Comparison of ENCODE assay signal across 8 cellular contexts in the genomic region with DNA sequence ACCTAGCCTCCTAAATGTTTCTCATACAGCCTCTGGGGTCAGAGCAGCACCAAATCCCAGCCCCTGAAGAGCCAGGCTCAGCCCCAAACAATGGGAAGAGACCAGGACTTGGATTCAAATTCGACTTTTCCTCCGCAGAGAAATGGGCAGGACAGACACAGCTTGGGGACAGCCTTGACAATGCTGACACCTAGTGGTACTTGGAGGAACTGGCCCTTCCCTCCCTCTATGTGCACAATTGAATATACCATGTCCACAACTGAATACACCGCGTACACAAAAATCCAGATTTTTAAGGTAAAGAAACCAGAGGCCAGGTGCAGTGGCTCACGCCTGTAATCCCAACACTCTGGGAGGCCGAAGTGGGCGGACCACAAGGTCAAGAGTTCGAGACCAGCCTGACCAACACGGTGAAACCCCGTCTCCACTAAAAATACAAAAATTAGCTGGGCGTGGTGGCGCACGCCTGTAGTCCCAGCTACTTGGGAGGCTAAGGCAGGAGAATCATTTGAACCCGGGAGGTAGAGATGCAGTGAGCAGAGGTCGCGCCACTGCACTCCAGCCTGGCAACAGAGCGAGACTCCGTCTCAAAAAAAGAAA. TPM values are rescaled to one million over a fixed set of nuclear protein-coding genes. Genes with fewer than 3 reads are reported as not detected.
A peak's percentile ranks its signal among the peaks of the same experiment; 100 is the strongest.
DNase-seq lines count a peak whose midpoint lies in the region; ATAC-seq and TF ChIP-seq lines count a peak whose summit lies in the region.
"Not testable (repeated sequence)": the region's sequence is repeated elsewhere in the genome, so short reads cannot be mapped to it uniquely, and the experiment has no call there.

No MANE protein-coding gene starts in this region.

- H3K36me3 ChIP-seq in lower lobe of right lung = not testable (repeated sequence)

- not testable (repeated sequence) for H3K9me3 ChIP-seq in lower lobe of right lung

- not testable (repeated sequence) for H3K27me3 Mint-ChIP-seq in activated T-helper 1 cell treated with anti-CD3 and anti-CD28 coated beads, Interleukin-12 subunit alpha, Interleukin-12 subunit beta, Interleukin-2, Interleukin-4 antibody, amounts not matched to agents 30 ng/mL and 10 ng/mL and 1 ng/mL, durations not matched to agents 14 hours and 24 hours and 36 hours (ENCODE audit: insufficient read depth)

- H3K4me1 Mint-ChIP-seq in activated T-helper 1 cell treated with anti-CD3 and anti-CD28 coated beads, Interleukin-12 subunit alpha, Interleukin-12 subunit beta, Interleukin-2, Interleukin-4 antibody, amounts not matched to agents 30 ng/mL and 10 ng/mL and 1 ng/mL, durations not matched to agents 14 hours and 24 hours and 36 hours (ENCODE audit: low read depth) = not testable (repeated sequence)

- TF ChIP-seq CTCF in lower lobe of right lung (IDR thresholded peaks at IDR 0.05) = peak; percentile 92

- not testable (repeated sequence) for H3K27ac ChIP-seq in lower lobe of right lung

- H3K36me3 Mint-ChIP-seq in activated T-helper 1 cell treated with anti-CD3 and anti-CD28 coated beads, Interleukin-12 subunit alpha, Interleukin-12 subunit beta, Interleukin-2, Interleukin-4 antibody, amounts not matched to agents 30 ng/mL and 10 ng/mL and 1 ng/mL, durations not matched to agents 14 hours and 24 hours and 36 hours (ENCODE audit: low read depth) = not testable (repeated sequence)

- intact Hi-C loops in activated T-helper 1 cell treated with anti-CD3 and anti-CD28 coated beads, Interleukin-12 subunit alpha, Interleukin-12 subunit beta, Interleukin-2, Interleukin-4 antibody, amounts not matched to agents 30 ng/mL and 10 ng/mL and 1 ng/mL, durations not matched to agents 14 hours and 24 hours and 36 hours (cut with micrococcal nuclease) = loop anchor here (1.0 kb wide), 5 partner anchors 305 to 605 kb away; a partner anchor contains a TSS
- intact Hi-C loops in lower lobe of right lung (cut with DNase I) = loop anchor here (10.0 kb wide), 1 partner anchor 398 kb away; no protein-coding TSS in a partner anchor

- ATAC-seq in SK-N-SH treated with all-trans-retinoic acid at 6 μM for 48 hours (peak; percentile 88), lower lobe of right lung (peak; percentile 82 to 83)

- H3K4me3 ChIP-seq in lower lobe of right lung = not testable (repeated sequence)

- H3K27me3 ChIP-seq in lower lobe of right lung (ENCODE audit: low read depth) = peaks cover 11% of the 10 kb centered on the region

- not testable (repeated sequence) for H3K4me3 Mint-ChIP-seq in activated T-helper 1 cell treated with anti-CD3 and anti-CD28 coated beads, Interleukin-12 subunit alpha, Interleukin-12 subunit beta, Interleukin-2, Interleukin-4 antibody, amounts not matched to agents 30 ng/mL and 10 ng/mL and 1 ng/mL, durations not matched to agents 14 hours and 24 hours and 36 hours

- DNase-seq in AG08396 (ENCODE audit: low spot score) (peak; percentile 88), GM19238 (ENCODE audit: insufficient read length, low spot score) (peak; percentile 79), NCI-H1694 (lab: John Stamatoyannopoulos, UW) (peak; percentile 62), epidermal melanocyte (ENCODE audit: insufficient read length, low spot score) (peak; percentile 81)
- peak; percentile 42 for DNase-seq in activated T-helper 1 cell treated with anti-CD3 and anti-CD28 coated beads, Interleukin-12 subunit alpha, Interleukin-12 subunit beta, Interleukin-2, Interleukin-4 antibody, amounts not matched to agents 30 ng/mL and 10 ng/mL and 1 ng/mL, durations not matched to agents 14 hours and 24 hours and 36 hours (ENCODE audit: low spot score)
- DNase-seq in lower lobe of right lung = not testable (repeated sequence)
- peak; percentile 59 for DNase-seq in stimulated activated CD4-positive, alpha-beta T cell treated with anti-CD3 and anti-CD28 coated beads, Interleukin-2, amount 100 ng/mL, for 4 hours (ENCODE audit: low read depth)

- not testable (repeated sequence) for H3K4me1 ChIP-seq in lower lobe of right lung

- H3K27ac Mint-ChIP-seq in activated T-helper 1 cell treated with anti-CD3 and anti-CD28 coated beads, Interleukin-12 subunit alpha, Interleukin-12 subunit beta, Interleukin-2, Interleukin-4 antibody, amounts not matched to agents 30 ng/mL and 10 ng/mL and 1 ng/mL, durations not matched to agents 14 hours and 24 hours and 36 hours = not testable (repeated sequence)

- not testable (repeated sequence) for H3K9me3 Mint-ChIP-seq in activated T-helper 1 cell treated with anti-CD3 and anti-CD28 coated beads, Interleukin-12 subunit alpha, Interleukin-12 subunit beta, Interleukin-2, Interleukin-4 antibody, amounts not matched to agents 30 ng/mL and 10 ng/mL and 1 ng/mL, durations not matched to agents 14 hours and 24 hours and 36 hours

RNA-seq across cellular contexts. Expression of a gene that starts 11.7 kb away (rescaled TPM):
- 0.60 and 0.93 TPM in 2 replicates for total RNA-seq in activated T-helper 1 cell treated with anti-CD3 and anti-CD28 coated beads, Interleukin-12 subunit alpha, Interleukin-12 subunit beta, Interleukin-2, Interleukin-4 antibody, amounts not matched to agents 30 ng/mL and 10 ng/mL and 1 ng/mL, durations not matched to agents 14 hours and 24 hours and 36 hours
- total RNA-seq in lower lobe of right lung = 13.4 TPM

RNA-seq across cellular contexts. Expression of a gene that starts 12.2 kb away (rescaled TPM):
- total RNA-seq in activated T-helper 1 cell treated with anti-CD3 and anti-CD28 coated beads, Interleukin-12 subunit alpha, Interleukin-12 subunit beta, Interleukin-2, Interleukin-4 antibody, amounts not matched to agents 30 ng/mL and 10 ng/mL and 1 ng/mL, durations not matched to agents 14 hours and 24 hours and 36 hours = 22.0 and 24.2 TPM in 2 replicates
- total RNA-seq in lower lobe of right lung = 18.4 TPM

RNA-seq across cellular contexts. Expression of a gene that starts 21.5 kb away (rescaled TPM):
- total RNA-seq in activated T-helper 1 cell treated with anti-CD3 and anti-CD28 coated beads, Interleukin-12 subunit alpha, Interleukin-12 subunit beta, Interleukin-2, Interleukin-4 antibody, amounts not matched to agents 30 ng/mL and 10 ng/mL and 1 ng/mL, durations not matched to agents 14 hours and 24 hours and 36 hours = 15.7 and 17.2 TPM in 2 replicates
- 21.2 TPM for total RNA-seq in lower lobe of right lung

RNA-seq across cellular contexts. Expression of a gene that starts 38.4 kb away (rescaled TPM):
- 76.9 and 81.8 TPM in 2 replicates for total RNA-seq in activated T-helper 1 cell treated with anti-CD3 and anti-CD28 coated beads, Interleukin-12 subunit alpha, Interleukin-12 subunit beta, Interleukin-2, Interleukin-4 antibody, amounts not matched to agents 30 ng/mL and 10 ng/mL and 1 ng/mL, durations not matched to agents 14 hours and 24 hours and 36 hours
- 20.8 TPM for total RNA-seq in lower lobe of right lung

RNA-seq across cellular contexts. Expression of a gene that starts 49.0 kb away (rescaled TPM):
- total RNA-seq in activated T-helper 1 cell treated with anti-CD3 and anti-CD28 coated beads, Interleukin-12 subunit alpha, Interleukin-12 subunit beta, Interleukin-2, Interleukin-4 antibody, amounts not matched to agents 30 ng/mL and 10 ng/mL and 1 ng/mL, durations not matched to agents 14 hours and 24 hours and 36 hours = 0.07 TPM in 1 of 2 replicates, not detected in the other
- 0.24 TPM for total RNA-seq in lower lobe of right lung
